9 cellular contexts compared by ENCODE assay signal in genomic region chr15:51970132-51970817, GRCh38. TPM values are rescaled to one million over a fixed set of nuclear protein-coding genes. Genes with fewer than 3 reads are reported as not detected.
A peak's percentile ranks its signal among the peaks of the same experiment; 100 is the strongest.
DNase-seq lines count a peak whose midpoint lies in the region; ATAC-seq and TF ChIP-seq lines count a peak whose summit lies in the region.
"Had no signal": no experiment of that assay in that cellular context is flagged by ENCODE, and none has a peak within 500 bp of the region (broad histone marks: within the 10 kb centered on the region; RNA-seq: fewer than 3 reads in every experiment).

No MANE protein-coding gene starts in this region.

- peak overlapping the region; percentile 95 to 97 for H3K4me3 Mint-ChIP-seq in activated T-cell treated with anti-CD3 and anti-CD28 coated beads, Interleukin-2, amount 50 U/mL, for 72 hours

- peaks cover 18 to 27% of the 10 kb centered on the region in 2 donors for H3K36me3 Mint-ChIP-seq in activated T-cell treated with anti-CD3 and anti-CD28 coated beads, Interleukin-2, amount 50 U/mL, for 72 hours (ENCODE audit: insufficient read depth in 2 of 2)

- peaks cover 3 to 4% of the 10 kb centered on the region in 2 donors for H3K9me3 Mint-ChIP-seq in activated T-cell treated with anti-CD3 and anti-CD28 coated beads, Interleukin-2, amount 50 U/mL, for 72 hours

- no peak for TF ChIP-seq EP300 in stomach (IDR thresholded peaks at IDR 0.05)

- intact Hi-C loops in stomach (cut with DNase I; ENCODE audit: low total_unique reads) = loop anchor here (10.0 kb wide), 1 partner anchor 115 kb away; no protein-coding TSS in a partner anchor

- WGBS in stomach, 5 donors = 27 to 45% (median 31%) methylated on average over 4 of the region's 4 CpGs

- H3K27ac Mint-ChIP-seq in activated T-cell treated with anti-CD3 and anti-CD28 coated beads, Interleukin-2, amount 50 U/mL, for 72 hours = peak overlapping the region; percentile 98

- TF ChIP-seq POLR2A in stomach (IDR thresholded peaks at IDR 0.05) = no peak

- H3K9me3 ChIP-seq in WERI-Rb-1 (ENCODE audit: severe bottlenecking) (peaks cover 7% of the 10 kb centered on the region), stomach (peaks cover 0 to 17% (median 10%) of the 10 kb centered on the region in 4 donors)

- H3K4me3 ChIP-seq in WERI-Rb-1 (ENCODE audit: low read depth, low read length) (peak overlapping the region; percentile 85), iPS-11a (ENCODE audit: low read depth, low read length) (peak overlapping the region; percentile 95), stomach (peak overlapping the region in 3 of 4 donors; percentile 64 to 96 (median 92))

- no peaks in the 10 kb centered on the region for H3K27me3 Mint-ChIP-seq in activated T-cell treated with anti-CD3 and anti-CD28 coated beads, Interleukin-2, amount 50 U/mL, for 72 hours (ENCODE audit: low read depth)

- TF ChIP-seq CTCF in WERI-Rb-1 (IDR thresholded peaks at IDR 0.05; ENCODE audit: low read depth, low read length) (no peak), stomach (IDR thresholded peaks at IDR 0.05) (no peak)

- peaks cover 3% of the 10 kb centered on the region; the same call in 1 of the 2 replicates for H3K36me3 ChIP-seq in WERI-Rb-1
- H3K36me3 ChIP-seq in stomach = peaks cover 4 to 20% (median 6%) of the 10 kb centered on the region in 4 donors

- peaks cover 14 to 20% (median 17%) of the 10 kb centered on the region in 4 donors for H3K4me1 ChIP-seq in stomach

- no peak for DNase-seq in activated T-cell treated with anti-CD3 and anti-CD28 coated beads, Interleukin-2, amount 50 U/mL, for 72 hours
- no peak for DNase-seq in activated T-cell treated with anti-CD3 and anti-CD28 coated beads, Interleukin-2, amount 50 U/mL, for 48 hours
- DNase-seq in WERI-Rb-1 = no peak
- no peak for DNase-seq in stomach
- DNase-seq in ureter (ENCODE audit: low spot score) = no peak
- DNase-seq in stimulated activated naive CD4-positive, alpha-beta T cell treated with Interleukin-2 at 50 U/mL for 16 hours (lab: John Stamatoyannopoulos, UW) = no peak
- DNase-seq: activated CD4-positive, alpha-beta T cell treated with anti-CD3 and anti-CD28 coated beads, Interleukin-2, amount 50 U/mL, for 48 hours had no signal

- no peak overlapping the region for H3K27ac ChIP-seq in WERI-Rb-1
- no peak overlapping the region for H3K27ac ChIP-seq in stomach

- H3K27me3 ChIP-seq in WERI-Rb-1 (ENCODE audit: insufficient read depth, low read depth, severe bottlenecking) = no peaks in the 10 kb centered on the region
- H3K27me3 ChIP-seq in stomach = no peaks in the 10 kb centered on the region

- H3K4me1 Mint-ChIP-seq in activated T-cell treated with anti-CD3 and anti-CD28 coated beads, Interleukin-2, amount 50 U/mL, for 72 hours (ENCODE audit: low read depth) = peaks cover 39% of the 10 kb centered on the region

- ATAC-seq in activated T-cell treated with anti-CD3 and anti-CD28 coated beads, Interleukin-2, amount 50 U/mL, for 72 hours (replicated peaks in 1 of 2) = no peak
- no peak for ATAC-seq in GM21381 (IDR thresholded peaks at IDR 0.05; ENCODE audit: unreplicated experiment)

RNA-seq across cellular contexts. Expression of gene LEO1, which starts 1.3 kb away (rescaled TPM):
- total RNA-seq in activated T-cell treated with anti-CD3 and anti-CD28 coated beads, Interleukin-2, amount 50 U/mL, for 72 hours = 10 to 100 TPM; 21.4 to 22.7 TPM
- total RNA-seq in stomach (10 to 100 TPM in 3 of 5 donors, 1 to 10 TPM in 1, under 1 TPM in 1; 0.58 to 16.3 (median 10.6) TPM), ureter (23.1 TPM)
- polyA plus RNA-seq in stomach = 10 to 100 TPM in 2 of 3 donors, 1 to 10 TPM in 1; 9.5 to 13.7 (median 11.8) TPM

RNA-seq across cellular contexts. Expression of gene MAPK6, which starts 48.7 kb away (rescaled TPM):
- total RNA-seq in activated T-cell treated with anti-CD3 and anti-CD28 coated beads, Interleukin-2, amount 50 U/mL, for 72 hours = 10 to 100 TPM; 21.7 to 22.8 TPM
- total RNA-seq in stomach = 100 to 1,000 TPM in 1 of 5 donors, 10 to 100 TPM in 3, 1 to 10 TPM in 1; 2.3 to 159 (median 26.8) TPM
- 10 to 100 TPM in 2 of 3 donors, 1 to 10 TPM in 1; 8.3 to 13.3 (median 10.1) TPM for polyA plus RNA-seq in stomach
- total RNA-seq in ureter = 31.9 TPM
